21 cellular contexts compared by ENCODE assay signal in the genomic region with DNA sequence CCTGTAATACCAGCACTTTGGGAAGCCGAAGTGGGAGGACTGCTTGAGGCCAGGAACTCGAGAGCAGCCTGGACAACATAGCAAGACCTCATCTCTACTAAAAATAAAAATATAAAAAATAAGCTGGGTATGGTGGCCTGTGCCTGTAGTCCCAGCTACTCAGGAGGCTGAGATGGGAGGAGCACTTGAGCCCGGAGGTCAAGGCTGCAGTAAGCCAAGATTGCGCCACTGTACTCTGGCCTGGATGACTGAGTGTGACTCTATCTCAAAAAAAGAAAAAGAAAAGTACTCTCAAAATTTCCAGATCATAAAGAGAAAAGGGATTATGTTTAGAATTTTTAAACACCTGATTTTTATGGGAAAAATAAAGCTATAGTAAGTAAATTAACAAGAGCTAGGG. TPM values are rescaled to one million over a fixed set of nuclear protein-coding genes. Genes with fewer than 3 reads are reported as not detected.
DNase-seq lines count a peak whose midpoint lies in the region; ATAC-seq and TF ChIP-seq lines count a peak whose summit lies in the region.
"Had no signal": no experiment of that assay in that cellular context is flagged by ENCODE, and none has a peak within 500 bp of the region (broad histone marks: within the 10 kb centered on the region; RNA-seq: fewer than 3 reads in every experiment).

No MANE protein-coding gene starts in this region.

- no peak overlapping the region for H2BK120ac ChIP-seq in IMR-90 (ENCODE audit: low read depth, low read length)

- H2BK15ac ChIP-seq in IMR-90 (ENCODE audit: low read depth, low read length), result no peak overlapping the region

- no peak overlapping the region for H2BK5ac ChIP-seq in IMR-90 (ENCODE audit: low read depth, low read length, poor library complexity, severe bottlenecking)

- dilution Hi-C loops in IMR-90 (cut with HindIII; ENCODE audit: low sequenced_read_pairs, unreplicated experiment), result no loop called here

- TF ChIP-seq RAD21 in IMR-90 (IDR thresholded peaks at IDR 0.05; ENCODE audit: low read length), result no peak

- TF ChIP-seq POLR2A in IMR-90 (IDR thresholded peaks at IDR 0.05; ENCODE audit: low read depth, low read length) (no peak), adrenal gland (IDR thresholded peaks at IDR 0.05) (no peak), testis (IDR thresholded peaks at IDR 0.05) (no peak)

- in situ Hi-C loops in IMR-90 (cut with MboI; ENCODE audit: low sequenced_read_pairs), result no loop called here

- no peak overlapping the region for H4K91ac ChIP-seq in IMR-90 (ENCODE audit: insufficient read depth, low read depth, low read length)

- H3K9me3 ChIP-seq in IMR-90 (ENCODE audit: control insufficient read depth, insufficient read depth, low read length), result no peaks in the 10 kb centered on the region
- H3K9me3 ChIP-seq in adrenal gland (replicated peaks in 1 of 3), result no peaks in the 10 kb centered on the region
- no peaks in the 10 kb centered on the region for H3K9me3 ChIP-seq in testis
- H3K9me3 ChIP-seq: HAP-1 had no signal

- no peak overlapping the region for H3K9ac ChIP-seq in IMR-90 (ENCODE audit: low read depth, low read length)

- CTCF ChIA-PET in IMR-90 (lab: Yijun Ruan, JAX), result interaction anchor here (0.7 kb wide), 1 partner anchor 950 kb away, joined by 3 read pairs; no protein-coding TSS in a partner anchor

- DNase-seq in IMR-90, result no peak
- DNase-seq in adrenal gland, result peak in 4 of 7 donors; percentile 54 to 66 (median 58)
- peak; percentile 7 for DNase-seq in fibroblast of mammary gland (ENCODE audit: low read depth)
- DNase-seq in testis, result no peak
- DNase-seq: C1 segment of cervical spinal cord; Calu3; CD4-positive, alpha-beta memory T cell; COR-L47; DMS53; DMS79 treated with DMSO at 0.1 percent for 48 hours; GF-D8; GOT3; HFFc6 had no signal

- H3K18ac ChIP-seq in IMR-90 (ENCODE audit: low read depth, low read length), result no peak overlapping the region

- TF ChIP-seq CTCF in IMR-90 (conservative IDR thresholded peaks at IDR 0.05; ENCODE audit: low read depth, low read length) (no peak), adrenal gland (IDR thresholded peaks at IDR 0.05) (no peak), fibroblast of mammary gland (conservative IDR thresholded peaks at IDR 0.05; ENCODE audit: control insufficient read depth, insufficient read depth, low read depth, low read length) (no peak), testis (IDR thresholded peaks at IDR 0.05) (no peak)

- H3K27me3 ChIP-seq in IMR-90 (ENCODE audit: control insufficient read depth, insufficient read depth, low read length), result no peaks in the 10 kb centered on the region
- H3K27me3 ChIP-seq in adrenal gland, result no peaks in the 10 kb centered on the region
- H3K27me3 ChIP-seq in testis, result no peaks in the 10 kb centered on the region

- no peak overlapping the region for H3K14ac ChIP-seq in IMR-90 (replicated peaks; ENCODE audit: low read depth, low read length)

- H3K4me2 ChIP-seq in IMR-90 (ENCODE audit: low read depth, low read length), result no peak overlapping the region

- no peak overlapping the region for H2AK9ac ChIP-seq in IMR-90 (replicated peaks; ENCODE audit: low read depth, low read length, poor library complexity)

- no peak overlapping the region for H3K23ac ChIP-seq in IMR-90 (ENCODE audit: low read depth, low read length)

- H3K36me3 ChIP-seq in IMR-90 (ENCODE audit: control insufficient read depth, insufficient read depth, low read length) (peaks cover 38% of the 10 kb centered on the region), adrenal gland (replicated peaks in 1 of 2) (peaks cover 0 to 61% of the 10 kb centered on the region in 2 donors), testis (ENCODE audit: low read depth, missing control alignments) (no peaks in the 10 kb centered on the region)

- 0 out of 2 replicates have a peak, but pooled peaks cover 5% of the 10 kb centered on the region for H3K9me1 ChIP-seq in IMR-90 (ENCODE audit: insufficient read depth, low read length)

- no peak overlapping the region for H3K56ac ChIP-seq in IMR-90 (ENCODE audit: extremely low read depth, insufficient read depth, low read length)

- no peak overlapping the region for H4K5ac ChIP-seq in IMR-90 (ENCODE audit: low read depth, low read length)

- peaks cover 5 to 18% of the 10 kb centered on the region in 2 experiments; a peak in 3 of 4 replicates for H3K79me1 ChIP-seq in IMR-90 (ENCODE audit: low read depth in 1 of 2, low read length in 2 of 2)

- H3K4me3 ChIP-seq in IMR-90 (ENCODE audit: insufficient read depth, low read depth, low read length) (no peak overlapping the region), adrenal gland (no peak overlapping the region), fibroblast of mammary gland (ENCODE audit: control insufficient read depth, low read depth, low read length) (no peak overlapping the region), testis (no peak overlapping the region)
- H3K4me3 ChIP-seq: HAP-1 had no signal

- H3K4me1 ChIP-seq in IMR-90 (ENCODE audit: control insufficient read depth, insufficient read depth, low read length), result peaks cover 4% of the 10 kb centered on the region; the same call in 1 of the 2 replicates
- peaks cover 7 to 23% of the 10 kb centered on the region in 2 donors for H3K4me1 ChIP-seq in adrenal gland (replicated peaks in 1 of 2)
- peaks cover 43% of the 10 kb centered on the region for H3K4me1 ChIP-seq in testis
- H3K4me1 ChIP-seq: HAP-1 had no signal

- no TSS peak for BruUV-seq in IMR-90 (replicated peaks; lab: Mats Ljungman, UMichigan)

- POLR2A ChIA-PET in IMR-90 (lab: Charles Lee; ENCODE audit: unreplicated experiment), result no interaction called here

- no peak overlapping the region for H2BK20ac ChIP-seq in IMR-90 (ENCODE audit: low read depth, low read length)

- H4K20me1 ChIP-seq in IMR-90 (ENCODE audit: insufficient read depth, low read length), result no peaks in the 10 kb centered on the region

- WGBS in IMR-90 (ENCODE audit: extremely low coverage in 2 of 2, insufficient read length in 1 of 2), 2 experiments, result no CpG with 5 or more reads among the region's 4 CpGs
- WGBS in adrenal gland, 4 donors, result 65 to 86% (median 79%) methylated on average over 4 of the region's 4 CpGs
- 53 to 58% methylated on average over 4 of the region's 4 CpGs for WGBS in testis, 2 donors

- H3K4ac ChIP-seq in IMR-90 (ENCODE audit: low read depth, low read length), result no peak overlapping the region

- H3K27ac ChIP-seq in IMR-90 (ENCODE audit: insufficient read depth, low read length) (no peak overlapping the region), adrenal gland (peak overlapping the region in 2 of 5 donors; percentile 39 to 48), testis (peak overlapping the region; percentile 53 to 59)

- no peak overlapping the region for H2AFZ ChIP-seq in IMR-90 (replicated peaks; ENCODE audit: low read length, poor library complexity)

- intact Hi-C loops in IMR-90 (cut with micrococcal nuclease) (no loop called here), adrenal gland (cut with DNase I) (no loop called here), testis (cut with DNase I; ENCODE audit: low total_unique reads) (no loop called here)

- H4K8ac ChIP-seq in IMR-90 (ENCODE audit: low read depth in 2 of 2, low read length in 2 of 2), result no peak overlapping the region

- ATAC-seq in IMR-90 (ENCODE audit: low read depth) (no peak), HG03342 (IDR thresholded peaks at IDR 0.05; ENCODE audit: unreplicated experiment) (no peak), HG02885 (IDR thresholded peaks at IDR 0.05; ENCODE audit: poor library complexity, unreplicated experiment) (no peak)

- no peak overlapping the region for H2AK5ac ChIP-seq in IMR-90 (ENCODE audit: low read depth, low read length)

TF ChIP-seq in IMR-90, 13 proteins besides CTCF, POLR2A, EP300 and RAD21 (continues in another document):
- TF ChIP-seq RFX5 (IDR thresholded peaks at IDR 0.05; ENCODE audit: low read depth, low read length) (no peak), BHLHE40 (IDR thresholded peaks at IDR 0.05; ENCODE audit: low read depth, low read length) (no peak), MXI1 (IDR thresholded peaks at IDR 0.05; ENCODE audit: borderline replicate concordance, low read depth, low read length) (no peak), CEBPB (IDR thresholded peaks at IDR 0.05; ENCODE audit: low read depth, low read length) (peak; percentile 48), CHD1 (IDR thresholded peaks at IDR 0.05; ENCODE audit: low read depth, low read length) (no peak), MAZ (IDR thresholded peaks at IDR 0.05; ENCODE audit: borderline replicate concordance, low read depth, low read length) (no peak), MAFK (IDR thresholded peaks at IDR 0.05; ENCODE audit: low read depth, low read length) (no peak)

RNA-seq across cellular contexts. Expression of a gene that starts 24.1 kb away (rescaled TPM):
- total RNA-seq in IMR-90 (2012; rRNA removed) (not detected in 2 replicates), adrenal gland (10 to 100 TPM in 4 of 8 donors, 1 to 10 TPM in 4; 1.2 to 73.1 (median 10.4) TPM), testis (10 to 100 TPM; 27.2 to 35.1 TPM)
- polyA plus RNA-seq in IMR-90 (2012; rRNA removed) (not detected in 2 replicates), adrenal gland (10 to 100 TPM in 2 of 3 donors, 1 to 10 TPM in 1; 3.7 to 45.5 (median 35.0) TPM), testis (ENCODE audit: insufficient read depth, low read depth, low replicate concordance) (60.6 TPM)
- polyA plus RNA-seq in IMR-90 (2012; cell fraction: cytosol; rRNA removed), result not detected in 2 replicates
- not detected in 2 replicates for polyA plus RNA-seq in IMR-90 (2012; cell fraction: nucleus; rRNA removed; ENCODE audit: low replicate concordance)
- total RNA-seq: A172; A673; Calu3; CD4-positive, alpha-beta memory T cell; Daoy; G401; HFFc6 had no signal
- polyA plus RNA-seq: BJ had no signal

RNA-seq across cellular contexts. Expression of a gene that starts 29.2 kb away (rescaled TPM):
- total RNA-seq in IMR-90 (2012; rRNA removed) (not detected in 2 replicates), adrenal gland (10 to 100 TPM in 3 of 8 donors, 1 to 10 TPM in 4, not detected in 1; 3.0 to 26.0 (median 5.0) TPM), testis (10 to 100 TPM; 12.7 to 55.0 TPM)
- polyA plus RNA-seq in IMR-90 (2012; rRNA removed) (0.09 TPM in 1 of 2 replicates, not detected in the other), adrenal gland (10 to 100 TPM in 1 of 3 donors, 1 to 10 TPM in 2; 5.9 to 59.2 (median 7.4) TPM), testis (ENCODE audit: insufficient read depth, low read depth, low replicate concordance) (112 TPM)
- not detected in 2 replicates for polyA plus RNA-seq in IMR-90 (2012; cell fraction: cytosol; rRNA removed)
- 0.07 and 0.28 TPM in 2 replicates for polyA plus RNA-seq in IMR-90 (2012; cell fraction: nucleus; rRNA removed; ENCODE audit: low replicate concordance)
- total RNA-seq: A172; A673; Calu3; CD4-positive, alpha-beta memory T cell; Daoy; G401; HFFc6 had no signal
- polyA plus RNA-seq: BJ; CD4-positive, alpha-beta memory T cell had no signal

RNA-seq across cellular contexts. Expression of a gene that starts 47.1 kb away (rescaled TPM):
- 124 and 127 TPM in 2 replicates for total RNA-seq in IMR-90 (2012; rRNA removed)
- 56.5 and 62.8 TPM in 2 replicates for polyA plus RNA-seq in IMR-90 (2012; rRNA removed)
- polyA plus RNA-seq in IMR-90 (2012; cell fraction: cytosol; rRNA removed), result 26.3 and 31.5 TPM in 2 replicates
- 50.4 and 147 TPM in 2 replicates for polyA plus RNA-seq in IMR-90 (2012; cell fraction: nucleus; rRNA removed; ENCODE audit: low replicate concordance)
- total RNA-seq in adrenal gland, result 10 to 100 TPM; 44.9 to 97.1 (median 73.9) TPM
- 100 to 1,000 TPM in 1 of 3 donors, 10 to 100 TPM in 2; 20.8 to 111 (median 27.5) TPM for polyA plus RNA-seq in adrenal gland
- 10 to 100 TPM; 51.3 to 69.3 TPM for total RNA-seq in testis
- polyA plus RNA-seq in testis (ENCODE audit: insufficient read depth, low read depth, low replicate concordance), result 66.0 TPM

Comparison
In these comparisons a context has a peak if more than half of its experiments do, and no peak if none do; other contexts are left out.
1. DNase-seq: peak in adrenal gland (4 of 7) and fibroblast of mammary gland (single experiment); none in IMR-90 (single experiment) and testis (single experiment).